21 cellular contexts compared by ENCODE assay signal in the genomic region with DNA sequence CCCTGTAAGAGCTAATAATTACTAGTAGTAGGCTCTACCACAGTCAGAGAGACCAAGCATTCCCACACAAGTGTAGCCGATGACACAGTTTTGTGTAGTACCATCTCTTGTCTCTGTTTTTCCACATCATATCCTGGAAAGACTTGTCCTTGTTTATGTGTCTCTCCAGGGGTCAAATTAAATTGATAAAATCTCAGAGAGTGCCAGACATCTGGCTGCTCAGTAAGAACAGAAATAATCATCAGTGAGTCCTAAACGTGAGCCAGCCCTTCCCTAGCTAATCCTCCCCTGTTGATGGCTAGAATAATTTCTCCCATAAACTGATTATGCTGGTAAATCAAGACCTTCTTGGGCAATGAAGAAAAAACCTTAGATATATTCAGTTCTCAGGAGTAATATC.
DNase-seq lines count a peak whose midpoint lies in the region; ATAC-seq and TF ChIP-seq lines count a peak whose summit lies in the region.
"Had no signal": no experiment of that assay in that cellular context is flagged by ENCODE, and none has a peak within 500 bp of the region (broad histone marks: within the 10 kb centered on the region; RNA-seq: fewer than 3 reads in every experiment).

No MANE protein-coding gene starts in this region.

- no peak overlapping the region for H3K27ac ChIP-seq in H9 (ENCODE audit: insufficient read length, low read depth, low read length)
- H3K27ac ChIP-seq: 22Rv1, A549, BLaER1, GM23248 had no signal

- no peak overlapping the region for H3T11ph ChIP-seq in H9 (ENCODE audit: low read length)

- no peak overlapping the region for H3K4me2 ChIP-seq in H9 (ENCODE audit: insufficient read depth, insufficient read length, low read length)
- H3K4me2 ChIP-seq: A549, BLaER1 had no signal

- no peaks in the 10 kb centered on the region for H4K20me1 ChIP-seq in H9 (ENCODE audit: control insufficient read depth, insufficient read depth, insufficient read length)
- H4K20me1 ChIP-seq: BLaER1 had no signal

- H3K18ac ChIP-seq in H9 (ENCODE audit: insufficient read length, low read depth, low read length): no peak overlapping the region

- no peak for TF ChIP-seq CTCF in H9 (conservative IDR thresholded peaks at IDR 0.05)

- H3K27me3 ChIP-seq in H9 (ENCODE audit: insufficient read depth, low read length): no peaks in the 10 kb centered on the region
- H3K27me3 ChIP-seq: BLaER1 had no signal

- no peak for ATAC-seq in SK-N-SH treated with all-trans-retinoic acid at 6 μM for 48 hours
- ATAC-seq: A549, GM12878 had no signal

- no peak overlapping the region for H2AK5ac ChIP-seq in H9 (ENCODE audit: insufficient read length, low read length)

- no peak overlapping the region for H2AFZ ChIP-seq in H9 (ENCODE audit: low read length)
- H2AFZ ChIP-seq: GM23248 had no signal

- H3K9ac ChIP-seq in H9 (ENCODE audit: extremely low read depth, insufficient read length, low read length): no peak overlapping the region
- H3K9ac ChIP-seq: BLaER1, GM23248 had no signal

- no CpG with 5 or more reads among the region's 2 CpGs for WGBS in H9 (ENCODE audit: extremely low coverage, insufficient read length, low lambda C conversion rate)

- H4K5ac ChIP-seq in H9 (ENCODE audit: insufficient read length, low read depth, low read length): no peak overlapping the region

- no peak overlapping the region for H2BK20ac ChIP-seq in H9 (ENCODE audit: low read depth, low read length, poor library complexity, severe bottlenecking)

- H3K27ac Mint-ChIP-seq in H9: no peak overlapping the region
- H3K27ac Mint-ChIP-seq: CD4-positive, alpha-beta memory T cell; HFFc6 had no signal

- H3K9me3 ChIP-seq in H9 (ENCODE audit: control insufficient read depth, low read depth, low read length): no peaks in the 10 kb centered on the region
- H3K9me3 ChIP-seq: A549, BLaER1 had no signal

- peak; percentile 10 for DNase-seq in NCI-H2171 treated with DMSO at 0.1 percent for 48 hours (lab: John Stamatoyannopoulos, UW)
- DNase-seq in NCI-H2171 (lab: John Stamatoyannopoulos, UW): no peak
- DNase-seq in NCI-H446 treated with DMSO at 0.1 percent for 48 hours (lab: John Stamatoyannopoulos, UW): peak; percentile 30
- no peak for DNase-seq in NCI-H510A (lab: John Stamatoyannopoulos, UW)
- DNase-seq in NCI-H2107 treated with DMSO at 0.1 percent for 48 hours (lab: John Stamatoyannopoulos, UW; ENCODE audit: unreplicated experiment): no peak
- no peak for DNase-seq in H9
- DNase-seq: CD4-positive, alpha-beta memory T cell; DMS53; DND-41; EL; GM23248; HCEC 1CT; HFFc6; IMR-90 had no signal

- no peak overlapping the region for H4K91ac ChIP-seq in H9 (ENCODE audit: insufficient read length, low read depth, low read length)

- no peaks in the 10 kb centered on the region for H3K79me2 ChIP-seq in H9 (ENCODE audit: insufficient read depth, low read length)

- no peak overlapping the region for H2BK12ac ChIP-seq in H9 (ENCODE audit: insufficient read length, low read depth, low read length)

- no peak overlapping the region for H3K56ac ChIP-seq in H9 (ENCODE audit: insufficient read length, low read depth, low read length)

- no peaks in the 10 kb centered on the region for H3K79me1 ChIP-seq in H9 (ENCODE audit: insufficient read depth, low read depth, low read length, poor library complexity, severe bottlenecking)

- H3K4me3 Mint-ChIP-seq in H9: no peak overlapping the region
- H3K4me3 Mint-ChIP-seq: CD14-positive monocyte; CD4-positive, alpha-beta memory T cell; HFFc6 had no signal

- no peaks in the 10 kb centered on the region for H3K36me3 Mint-ChIP-seq in H9 (ENCODE audit: insufficient read depth in 1 of 3, low read depth in 3 of 3)
- H3K36me3 Mint-ChIP-seq: CD14-positive monocyte; CD4-positive, alpha-beta memory T cell had no signal

- no peak overlapping the region for H2BK15ac ChIP-seq in H9 (ENCODE audit: low read depth, low read length)

- no peak overlapping the region for H2BK120ac ChIP-seq in H9 (ENCODE audit: low read depth, low read length, poor library complexity, severe bottlenecking)

- no peaks in the 10 kb centered on the region for H3K4me1 ChIP-seq in H9 (ENCODE audit: insufficient read depth, low read length)
- H3K4me1 ChIP-seq: A549 had no signal

- H2BK5ac ChIP-seq in H9 (ENCODE audit: insufficient read length, low read length): no peak overlapping the region

- no peak overlapping the region for H4K8ac ChIP-seq in H9 (replicated peaks; ENCODE audit: insufficient read length, low read depth, low read length)

- H3K27me3 Mint-ChIP-seq in H9 (ENCODE audit: low read depth): peaks cover 8% of the 10 kb centered on the region

- no peak overlapping the region for H3K23ac ChIP-seq in H9 (ENCODE audit: insufficient read length, low read depth, low read length)

- H3K14ac ChIP-seq in H9 (ENCODE audit: insufficient read depth, low read length): no peak overlapping the region

- peaks cover 13 to 16% of the 10 kb centered on the region in 2 experiments for H3K4me1 Mint-ChIP-seq in H9
- H3K4me1 Mint-ChIP-seq: CD14-positive monocyte; CD4-positive, alpha-beta memory T cell had no signal

- H3K9me3 Mint-ChIP-seq in H9: no peaks in the 10 kb centered on the region
- H3K9me3 Mint-ChIP-seq: HFFc6 had no signal

- H3K4ac ChIP-seq in H9 (ENCODE audit: low read depth, low read length): no peak overlapping the region

- no peaks in the 10 kb centered on the region for H3K23me2 ChIP-seq in H9 (ENCODE audit: insufficient read length, low read depth, low read length, poor library complexity, severe bottlenecking)

TF ChIP-seq in PFSK-1, 5 proteins besides CTCF, POLR2A, EP300 and RAD21:
- TF ChIP-seq TAF1 (IDR thresholded peaks at IDR 0.05; ENCODE audit: borderline replicate concordance, insufficient read depth, low read length): peak; percentile 39; the same call in 1 of the 2 replicates
- no peak for TF ChIP-seq POLR2AphosphoS5 (IDR thresholded peaks at IDR 0.05; ENCODE audit: low read depth, low read length)

TF ChIP-seq in SK-N-SH treated with all-trans-retinoic acid at 6 μM for 48 hours, 23 proteins besides CTCF, POLR2A, EP300 and RAD21:
- 0 out of 2 replicates have a peak, but pooled peaks have one; percentile 45 for TF ChIP-seq ZNF8 (CRISPR knock-in tag; IDR thresholded peaks at IDR 0.05)
- no peak for TF ChIP-seq ZFP3 (CRISPR knock-in tag; IDR thresholded peaks at IDR 0.05)
- TF ChIP-seq TCF4 (CRISPR knock-in tag; IDR thresholded peaks at IDR 0.05; ENCODE audit: borderline replicate concordance): peak; percentile 69
- TF ChIP-seq, protein P1, sequence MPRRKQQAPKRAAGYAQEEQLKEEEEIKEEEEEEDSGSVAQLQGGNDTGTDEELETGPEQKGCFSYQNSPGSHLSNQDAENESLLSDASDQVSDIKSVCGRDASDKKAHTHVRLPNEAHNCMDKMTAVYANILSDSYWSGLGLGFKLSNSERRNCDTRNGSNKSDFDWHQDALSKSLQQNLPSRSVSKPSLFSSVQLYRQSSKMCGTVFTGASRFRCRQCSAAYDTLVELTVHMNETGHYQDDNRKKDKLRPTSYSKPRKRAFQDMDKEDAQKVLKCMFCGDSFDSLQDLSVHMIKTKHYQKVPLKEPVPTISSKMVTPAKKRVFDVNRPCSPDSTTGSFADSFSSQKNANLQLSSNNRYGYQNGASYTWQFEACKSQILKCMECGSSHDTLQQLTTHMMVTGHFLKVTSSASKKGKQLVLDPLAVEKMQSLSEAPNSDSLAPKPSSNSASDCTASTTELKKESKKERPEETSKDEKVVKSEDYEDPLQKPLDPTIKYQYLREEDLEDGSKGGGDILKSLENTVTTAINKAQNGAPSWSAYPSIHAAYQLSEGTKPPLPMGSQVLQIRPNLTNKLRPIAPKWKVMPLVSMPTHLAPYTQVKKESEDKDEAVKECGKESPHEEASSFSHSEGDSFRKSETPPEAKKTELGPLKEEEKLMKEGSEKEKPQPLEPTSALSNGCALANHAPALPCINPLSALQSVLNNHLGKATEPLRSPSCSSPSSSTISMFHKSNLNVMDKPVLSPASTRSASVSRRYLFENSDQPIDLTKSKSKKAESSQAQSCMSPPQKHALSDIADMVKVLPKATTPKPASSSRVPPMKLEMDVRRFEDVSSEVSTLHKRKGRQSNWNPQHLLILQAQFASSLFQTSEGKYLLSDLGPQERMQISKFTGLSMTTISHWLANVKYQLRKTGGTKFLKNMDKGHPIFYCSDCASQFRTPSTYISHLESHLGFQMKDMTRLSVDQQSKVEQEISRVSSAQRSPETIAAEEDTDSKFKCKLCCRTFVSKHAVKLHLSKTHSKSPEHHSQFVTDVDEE (CRISPR knock-in tag; IDR thresholded peaks at IDR 0.05): peak; percentile 24; the same call in 1 of the 2 replicates

Comparison
In these comparisons a context has a peak if more than half of its experiments do, and no peak if none do; other contexts are left out.
1. DNase-seq: peak in NCI-H2171 treated with DMSO at 0.1 percent for 48 hours (single experiment) and NCI-H446 treated with DMSO at 0.1 percent for 48 hours (single experiment); none in NCI-H2171 (single experiment), NCI-H510A (single experiment), NCI-H2107 treated with DMSO at 0.1 percent for 48 hours (single experiment) and H9 (single experiment).